23 cellular contexts compared by ENCODE assay signal in genomic region chr2:223524066-223524465, GRCh38.
DNase-seq lines count a peak whose midpoint lies in the region; ATAC-seq, FAIRE-seq and TF ChIP-seq lines count a peak whose summit lies in the region.
"Had no signal": no experiment of that assay in that cellular context is flagged by ENCODE, and none has a peak within 500 bp of the region (broad histone marks: within the 10 kb centered on the region; RNA-seq: fewer than 3 reads in every experiment).

No MANE protein-coding gene starts in this region.

- H3K9me2 ChIP-seq in HCT116 (ENCODE audit: insufficient read depth), result no peaks in the 10 kb centered on the region

- ATAC-seq in HCT116, result peak; percentile 51
- no peak for ATAC-seq in GM21360 (IDR thresholded peaks at IDR 0.05; ENCODE audit: unreplicated experiment)
- ATAC-seq in pancreas, result no peak
- ATAC-seq in right cardiac atrium, result no peak
- ATAC-seq: A549; CD8-positive, alpha-beta T cell had no signal

- no peaks in the 10 kb centered on the region for H3F3A ChIP-seq in neural progenitor cell (ENCODE audit: low read depth)

- 79 to 84% methylated on average over 1 of the region's 1 CpG for WGBS in pancreas, 2 donors
- WGBS in right cardiac atrium, result 94% methylated on average over 1 of the region's 1 CpG

- H3K36me3 ChIP-seq in HCT116 (ENCODE audit: control insufficient read depth in 1 of 2, insufficient read depth in 2 of 2, low read length in 2 of 2), result no peaks in the 10 kb centered on the region
- no peaks in the 10 kb centered on the region for H3K36me3 ChIP-seq in keratinocyte (ENCODE audit: control insufficient read depth in 2 of 2, extremely low read depth in 1 of 2, insufficient read depth in 2 of 2, low read length in 2 of 2)
- H3K36me3 ChIP-seq in neural progenitor cell, result no peaks in the 10 kb centered on the region
- no peaks in the 10 kb centered on the region for H3K36me3 ChIP-seq in pancreas
- H3K36me3 ChIP-seq: BLaER1 treated with 17β-estradiol and CSF1 and Interleukin-3, amounts not matched to agents 10 nM and 100 nM had no signal

- H3K9me3 ChIP-seq in HCT116 (ENCODE audit: control insufficient read depth in 1 of 2, insufficient read depth in 1 of 2, low read depth in 1 of 2, low read length in 2 of 2) (no peaks in the 10 kb centered on the region), keratinocyte (ENCODE audit: control insufficient read depth, low read depth, low read length) (no peaks in the 10 kb centered on the region), neural progenitor cell (ENCODE audit: low read depth) (no peaks in the 10 kb centered on the region), pancreas (no peaks in the 10 kb centered on the region), right cardiac atrium (ENCODE audit: control insufficient read depth, low read length) (no peaks in the 10 kb centered on the region)
- H3K9me3 ChIP-seq: A549, Caco-2 had no signal

- H4K20me1 ChIP-seq in HCT116 (ENCODE audit: insufficient read depth) (no peaks in the 10 kb centered on the region), keratinocyte (ENCODE audit: control insufficient read depth, extremely low read depth, insufficient read depth, low read length) (no peaks in the 10 kb centered on the region), neural progenitor cell (ENCODE audit: low read depth) (no peaks in the 10 kb centered on the region)
- H4K20me1 ChIP-seq: BLaER1 treated with 17β-estradiol and CSF1 and Interleukin-3, amounts not matched to agents 10 nM and 100 nM had no signal

- TF ChIP-seq RAD21 in HCT116 (IDR thresholded peaks at IDR 0.05; ENCODE audit: low read depth), result no peak

- H3K27ac ChIP-seq in HCT116 (ENCODE audit: low read depth, low read length) (peak overlapping the region; percentile 96), keratinocyte (ENCODE audit: control insufficient read depth, insufficient read depth, low read length) (no peak overlapping the region), neural progenitor cell (no peak overlapping the region), pancreas (no peak overlapping the region), right cardiac atrium (ENCODE audit: low read length) (no peak overlapping the region)
- H3K27ac ChIP-seq: 22Rv1; A549; BLaER1 treated with 17β-estradiol and CSF1 and Interleukin-3, amounts not matched to agents 10 nM and 100 nM; C4-2B had no signal

- no peak overlapping the region for H3K4me3 Mint-ChIP-seq in neural progenitor cell
- H3K4me3 Mint-ChIP-seq: B cell; CD4-positive, alpha-beta T cell; CD8-positive, alpha-beta T cell had no signal

- FAIRE-seq in keratinocyte (lab: Jason Lieb, UNC) (peak; percentile 34), pancreas (lab: Jason Lieb, UNC) (no peak)
- FAIRE-seq: A549, D721Med, G401.6, GM12891, GM19239 had no signal

- in situ Hi-C loops in SK-MEL-5 (cut with HindIII; ENCODE audit: low pct_unique_long_range_greater_than_20kb, low sequenced_read_pairs), result no loop called here

- H3K79me2 ChIP-seq in HCT116 (ENCODE audit: insufficient read depth, low read length) (no peaks in the 10 kb centered on the region), keratinocyte (ENCODE audit: control insufficient read depth, insufficient read depth, low read length) (no peaks in the 10 kb centered on the region), neural progenitor cell (ENCODE audit: low read depth) (no peaks in the 10 kb centered on the region)

- dilution Hi-C loops in keratinocyte (cut with MboI; ENCODE audit: extremely low pct_ligation_motif_present, low sequenced_read_pairs), result no loop called here

- H3K4me1 ChIP-seq in HCT116 (ENCODE audit: control insufficient read depth in 1 of 2, insufficient read depth in 2 of 2, low read length in 2 of 2) (peaks cover 50 to 63% of the 10 kb centered on the region in 2 experiments), keratinocyte (ENCODE audit: control insufficient read depth, extremely low read depth, insufficient read depth, low read length) (peaks cover 14% of the 10 kb centered on the region), neural progenitor cell (no peaks in the 10 kb centered on the region), pancreas (no peaks in the 10 kb centered on the region), right cardiac atrium (ENCODE audit: control insufficient read depth, insufficient read depth, low read length) (peaks cover 3% of the 10 kb centered on the region)
- H3K4me1 ChIP-seq: BLaER1 treated with 17β-estradiol and CSF1 and Interleukin-3, amounts not matched to agents 10 nM and 100 nM; Caco-2 had no signal

- TF ChIP-seq POLR2A in HCT116 (IDR thresholded peaks at IDR 0.05; ENCODE audit: borderline replicate concordance, extremely low read depth, insufficient read depth, insufficient read length), result no peak

- BruUV-seq in HCT116 (replicated peaks; lab: Mats Ljungman, UMichigan), result TSS peak; percentile 77

- POLR2A ChIA-PET in HCT116 (lab: Charles Lee), result no interaction called here

- H3K4me3 ChIP-seq in HCT116 (replicated peaks in 1 of 2; ENCODE audit: low read depth in 1 of 2, low read length in 2 of 2) (peak overlapping the region in 1 of 2 experiments; percentile 4; a peak in 1 of 4 replicates), keratinocyte (ENCODE audit: control insufficient read depth in 2 of 3, extremely low read depth in 1 of 3, insufficient read depth in 2 of 3, low read depth in 1 of 3, low read length in 3 of 3) (no peak overlapping the region), neural progenitor cell (no peak overlapping the region), pancreas (no peak overlapping the region), right cardiac atrium (ENCODE audit: low read length) (no peak overlapping the region)
- H3K4me3 ChIP-seq: A549; BLaER1 treated with 17β-estradiol and CSF1 and Interleukin-3, amounts not matched to agents 10 nM and 100 nM had no signal

- no peaks in the 10 kb centered on the region for H3K9me3 Mint-ChIP-seq in neural progenitor cell

- no peaks in the 10 kb centered on the region for H3K36me3 Mint-ChIP-seq in neural progenitor cell
- H3K36me3 Mint-ChIP-seq: CD8-positive, alpha-beta T cell had no signal

- no peaks in the 10 kb centered on the region for H3K27me3 Mint-ChIP-seq in neural progenitor cell (ENCODE audit: insufficient read depth, low read depth)
- H3K27me3 Mint-ChIP-seq: CD4-positive, alpha-beta T cell had no signal

- DNase-seq in HCT116 (ENCODE audit: low read depth, low spot score) (no peak), SK-MEL-5 (ENCODE audit: low read depth, low spot score) (peak; percentile 55), keratinocyte (ENCODE audit: low read depth, low spot score) (no peak), neural progenitor cell (ENCODE audit: low spot score) (no peak), pancreas (no peak), right cardiac atrium (no peak)
- DNase-seq: AML-193; Caco-2; Calu3; CD4-positive, alpha-beta T cell; CD8-positive, alpha-beta T cell; DMS79 treated with DMSO at 0.1 percent for 48 hours; GF-D8 had no signal

- no peak for TF ChIP-seq CTCF in HCT116 (IDR thresholded peaks at IDR 0.05 in 2 of 3, conservative IDR thresholded peaks at IDR 0.05 in 1 of 3; ENCODE audit: borderline replicate concordance in 1 of 3, insufficient read depth in 1 of 3, low read depth in 2 of 3, low read length in 2 of 3)
- TF ChIP-seq CTCF in keratinocyte (optimal IDR thresholded peaks at IDR 0.05 in 1 of 3, IDR thresholded peaks at IDR 0.05 in 1 of 3, conservative IDR thresholded peaks at IDR 0.05 in 1 of 3; ENCODE audit: extremely low read depth in 1 of 3, insufficient read depth in 2 of 3, low read length in 3 of 3), result no peak
- TF ChIP-seq CTCF in neural progenitor cell (IDR thresholded peaks at IDR 0.05), result no peak
- no peak for TF ChIP-seq CTCF in pancreas (IDR thresholded peaks at IDR 0.05)

- H3K4me2 ChIP-seq in HCT116 (ENCODE audit: low read length) (peak overlapping the region; percentile 62), keratinocyte (ENCODE audit: control insufficient read depth, extremely low read depth, insufficient read depth, low read depth, low read length) (no peak overlapping the region), neural progenitor cell (no peak overlapping the region)
- H3K4me2 ChIP-seq: A549; BLaER1 treated with 17β-estradiol and CSF1 and Interleukin-3, amounts not matched to agents 10 nM and 100 nM had no signal

- intact Hi-C loops in HCT116 (cut with micrococcal nuclease) (loop anchor here (10.0 kb wide), 1 partner anchor 549 kb away; no protein-coding TSS in a partner anchor), pancreas (cut with DNase I) (no loop called here), right cardiac atrium (cut with DNase I) (no loop called here)

- no peaks in the 10 kb centered on the region for H3K9me1 ChIP-seq in keratinocyte (ENCODE audit: control insufficient read depth, extremely low read depth, insufficient read depth, low read length)

- CTCF ChIA-PET in HCT116 (lab: Charles Lee), result no interaction called here

- H3K27ac Mint-ChIP-seq in neural progenitor cell, result no peak overlapping the region
- H3K27ac Mint-ChIP-seq: B cell; CD4-positive, alpha-beta T cell; CD8-positive, alpha-beta T cell had no signal

- RAD21 ChIA-PET in HCT116 (lab: Charles Lee; ENCODE audit: low non-redundant PET in 1 of 2, low total read pairs in 2 of 2, uncharacterized antibody in 2 of 2, unreplicated experiment in 2 of 2), result no interaction called here

- H3K9ac ChIP-seq in HCT116 (ENCODE audit: low read length) (peak overlapping the region; percentile 36), keratinocyte (ENCODE audit: control insufficient read depth, extremely low read depth, insufficient read depth, low read length) (no peak overlapping the region), neural progenitor cell (no peak overlapping the region)
- H3K9ac ChIP-seq: BLaER1 treated with 17β-estradiol and CSF1 and Interleukin-3, amounts not matched to agents 10 nM and 100 nM had no signal

- H3K4me1 Mint-ChIP-seq in neural progenitor cell, result peaks cover 4% of the 10 kb centered on the region
- H3K4me1 Mint-ChIP-seq: B cell had no signal

- H2AFZ ChIP-seq in HCT116 (ENCODE audit: low read depth, low read length, poor library complexity, severe bottlenecking), result no peak overlapping the region
- H2AFZ ChIP-seq in keratinocyte (ENCODE audit: control insufficient read depth, low read length), result no peak overlapping the region
- peak overlapping the region; percentile 0 for H2AFZ ChIP-seq in neural progenitor cell (replicated peaks)

- H3K27me3 ChIP-seq in HCT116 (ENCODE audit: insufficient read depth, low read length) (no peaks in the 10 kb centered on the region), keratinocyte (ENCODE audit: control insufficient read depth, extremely low read depth, insufficient read depth, low read length) (no peaks in the 10 kb centered on the region), neural progenitor cell (no peaks in the 10 kb centered on the region), pancreas (no peaks in the 10 kb centered on the region), right cardiac atrium (ENCODE audit: control insufficient read depth, insufficient read depth) (no peaks in the 10 kb centered on the region)
- H3K27me3 ChIP-seq: BLaER1 treated with 17β-estradiol and CSF1 and Interleukin-3, amounts not matched to agents 10 nM and 100 nM had no signal

TF ChIP-seq in HCT116, 20 proteins besides CTCF, POLR2A, EP300 and RAD21:
- no peak for TF ChIP-seq ELF1 (IDR thresholded peaks at IDR 0.05; ENCODE audit: borderline replicate concordance, low read depth)
- 0 out of 2 replicates have a peak, but pooled peaks have one; percentile 10 for TF ChIP-seq POLR2AphosphoS5 (IDR thresholded peaks at IDR 0.05; ENCODE audit: low read depth, low read length)
